8 cellular contexts compared by ENCODE assay signal in the genomic region with DNA sequence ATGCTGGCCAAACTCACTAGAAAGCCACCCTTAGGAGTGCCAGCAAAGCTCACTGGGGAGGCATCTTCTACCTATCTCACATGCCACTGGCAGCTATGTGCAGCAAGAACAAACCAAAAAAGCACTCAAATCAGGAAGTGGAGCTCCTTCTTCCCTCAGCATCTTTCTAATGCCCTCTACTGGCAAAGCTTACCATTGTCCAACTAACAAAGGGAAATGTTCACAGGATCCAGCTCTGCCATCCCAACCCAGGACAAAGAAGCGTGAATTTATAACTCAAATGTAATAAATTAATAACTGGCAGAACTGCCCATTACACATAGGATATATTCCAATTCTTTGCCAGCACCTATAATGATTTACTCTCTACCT.
DNase-seq lines count a peak whose midpoint lies in the region; ATAC-seq and TF ChIP-seq lines count a peak whose summit lies in the region.

No MANE protein-coding gene starts in this region.

- H3K4me3 ChIP-seq in NT2/D1 (ENCODE audit: insufficient read length, low read depth) = no peak overlapping the region
- no peak overlapping the region for H3K4me3 ChIP-seq in epithelial cell of esophagus (ENCODE audit: low read length)

- H3K9me3 Mint-ChIP-seq in stimulated activated effector memory CD8-positive, alpha-beta T cell treated with anti-CD3 and anti-CD28 coated beads, Interleukin-12 subunit alpha, Interleukin-12 subunit beta, amount 100 ng/mL, for 72 hours = peaks cover 15% of the 10 kb centered on the region

- peak; percentile 78 for TF ChIP-seq CTCF in epithelial cell of esophagus (IDR thresholded peaks at IDR 0.05; ENCODE audit: insufficient read depth, low read depth, low read length, missing control alignments)

- H3K27ac Mint-ChIP-seq in stimulated activated effector memory CD8-positive, alpha-beta T cell treated with anti-CD3 and anti-CD28 coated beads, Interleukin-12 subunit alpha, Interleukin-12 subunit beta, amount 100 ng/mL, for 72 hours = no peak overlapping the region

- DNase-seq in AG20443 (ENCODE audit: low spot score) (peak; percentile 61), NT2/D1 (ENCODE audit: low read depth, low spot score) (peak; percentile 33), epithelial cell of esophagus (ENCODE audit: low read depth) (peak; percentile 54)
- peak in 1 of 2 donors; percentile 48 for DNase-seq in stimulated activated effector memory CD8-positive, alpha-beta T cell treated with anti-CD3 and anti-CD28 coated beads, Interleukin-12 subunit alpha, Interleukin-12 subunit beta, amount 100 ng/mL, for 72 hours (ENCODE audit: low spot score in 2 of 2)
- DNase-seq in stimulated activated CD4-positive, alpha-beta T cell treated with anti-CD3 and anti-CD28 coated beads, Interleukin-4, amount 100 ng/mL, for 4 hours = no peak

- H3K36me3 Mint-ChIP-seq in stimulated activated effector memory CD8-positive, alpha-beta T cell treated with anti-CD3 and anti-CD28 coated beads, Interleukin-12 subunit alpha, Interleukin-12 subunit beta, amount 100 ng/mL, for 72 hours = no peaks in the 10 kb centered on the region

- no peaks in the 10 kb centered on the region for H3K36me3 ChIP-seq in NT2/D1 (ENCODE audit: insufficient read depth, insufficient read length, low read length)

- H3K4me1 ChIP-seq in NT2/D1 (ENCODE audit: insufficient read depth, insufficient read length) = peaks cover 2% of the 10 kb centered on the region

- H3K4me3 Mint-ChIP-seq in stimulated activated effector memory CD8-positive, alpha-beta T cell treated with anti-CD3 and anti-CD28 coated beads, Interleukin-12 subunit alpha, Interleukin-12 subunit beta, amount 100 ng/mL, for 72 hours = no peak overlapping the region

- ATAC-seq in GM18498 (IDR thresholded peaks at IDR 0.05; ENCODE audit: unreplicated experiment) (peak; percentile 83), HG02943 (IDR thresholded peaks at IDR 0.05; ENCODE audit: low read depth, unreplicated experiment) (peak; percentile 67), HG03097 (IDR thresholded peaks at IDR 0.05; ENCODE audit: low FRiP score, unreplicated experiment) (no peak)
- ATAC-seq in stimulated activated effector memory CD8-positive, alpha-beta T cell treated with anti-CD3 and anti-CD28 coated beads, Interleukin-12 subunit alpha, Interleukin-12 subunit beta, amount 100 ng/mL, for 72 hours = peak; percentile 36

- no peak overlapping the region for H3K9ac ChIP-seq in NT2/D1 (ENCODE audit: insufficient read length, low read depth)

- peaks cover 14% of the 10 kb centered on the region for H3K4me1 Mint-ChIP-seq in stimulated activated effector memory CD8-positive, alpha-beta T cell treated with anti-CD3 and anti-CD28 coated beads, Interleukin-12 subunit alpha, Interleukin-12 subunit beta, amount 100 ng/mL, for 72 hours

- H3K27me3 ChIP-seq in NT2/D1 (ENCODE audit: insufficient read depth, insufficient read length) = no peaks in the 10 kb centered on the region

- H3K9me3 ChIP-seq in NT2/D1 (ENCODE audit: insufficient read depth, low read length) = peaks cover 19% of the 10 kb centered on the region

Comparison
In these comparisons a context has a peak if more than half of its experiments do, and no peak if none do; other contexts are left out.
1. DNase-seq: peak in AG20443 (single experiment), NT2/D1 (single experiment) and epithelial cell of esophagus (single experiment); none in stimulated activated CD4-positive, alpha-beta T cell treated with anti-CD3 and anti-CD28 coated beads, Interleukin-4, amount 100 ng/mL, for 4 hours (0 of 2).